ENCODE assay signal across 9 cellular contexts in the genomic region with DNA sequence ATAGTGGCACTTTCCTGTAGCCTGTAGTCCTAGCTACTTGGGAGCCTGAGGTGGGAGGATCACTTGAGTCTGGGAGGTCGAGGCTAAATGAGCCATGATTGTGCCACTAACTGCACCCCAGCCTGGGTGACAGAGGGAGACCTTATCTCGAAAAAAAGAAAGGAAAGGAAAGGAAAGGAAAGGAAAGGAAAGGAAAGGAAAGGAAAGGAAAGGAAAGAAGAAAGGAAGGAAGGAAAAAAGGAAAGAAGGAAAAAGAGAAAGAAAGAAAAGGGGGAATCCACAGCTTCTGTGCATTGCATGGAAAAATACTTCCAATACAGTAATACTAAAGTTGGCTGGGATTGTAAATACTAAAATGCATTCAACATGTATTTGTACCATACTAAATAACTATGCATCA.
"Had no signal": no experiment of that assay in that cellular context is flagged by ENCODE, and none has a peak within 500 bp of the region (broad histone marks: within the 10 kb centered on the region; RNA-seq: fewer than 3 reads in every experiment).

No MANE protein-coding gene starts in this region.

- H3K27ac Mint-ChIP-seq: IgD-negative memory B cell had no signal

- H2AFZ ChIP-seq: GM23248 had no signal

- H3K4me3 Mint-ChIP-seq: HFFc6 had no signal

- FAIRE-seq: H1, H54, HTR-8/SVneo had no signal

- H3K9ac ChIP-seq: GM23248 had no signal

- H3K27ac ChIP-seq: GM23248 had no signal

- H3K4me3 ChIP-seq: GM23248 had no signal

- DNase-seq: GM23248, H9, HCEC 1CT, HFFc6, KG1 had no signal

- H3K9me3 Mint-ChIP-seq: H9, HFFc6 had no signal

- H3K36me3 Mint-ChIP-seq: IgD-negative memory B cell had no signal
